ENCODE assay signal across 25 cellular contexts in genomic region chr2:185862657-185863398, GRCh38.
"Had no signal": no experiment of that assay in that cellular context is flagged by ENCODE, and none has a peak within 500 bp of the region (broad histone marks: within the 10 kb centered on the region; RNA-seq: fewer than 3 reads in every experiment).

No MANE protein-coding gene starts in this region.

- H3K4me3 Mint-ChIP-seq: activated B cell treated with CpG ODN at 0.5 μM for 24 hours; activated CD4-positive, alpha-beta memory T cell treated with anti-CD3 and anti-CD28 coated beads for 36 hours; activated naive CD4-positive, alpha-beta T cell treated with anti-CD3 and anti-CD28 coated beads for 36 hours; activated naive CD8-positive, alpha-beta T cell treated with anti-CD3 and anti-CD28 coated beads, Interleukin-2, amount 10 ng/mL, durations not matched to agents 7 days and 5 days; activated T-cell treated with anti-CD3 and anti-CD28 coated beads, Interleukin-2, amount 50 U/mL, for 72 hours; central memory CD8-positive, alpha-beta T cell; effector memory CD8-positive, alpha-beta T cell; naive B cell had no signal

- H3K9me3 ChIP-seq: esophagus muscularis mucosa, psoas muscle, right atrium auricular region, thyroid gland had no signal

- DNase-seq: activated B cell treated with CpG ODN at 0.5 μM for 24 hours; activated CD4-positive, alpha-beta memory T cell treated with anti-CD3 and anti-CD28 coated beads for 36 hours; activated CD4-positive, alpha-beta T cell treated with anti-CD3 and anti-CD28 coated beads for 4 hours; activated effector memory CD4-positive, alpha-beta T cell treated with Interleukin-2 at 50 U/mL for 16 hours; activated naive CD4-positive, alpha-beta T cell treated with anti-CD3 and anti-CD28 coated beads for 36 hours; activated naive CD8-positive, alpha-beta T cell treated with anti-CD3 and anti-CD28 coated beads, Interleukin-2, amount 10 ng/mL, durations not matched to agents 7 days and 5 days; activated T-cell treated with anti-CD3 and anti-CD28 coated beads, Interleukin-2, amount 50 U/mL, for 72 hours; amniotic stem cell; dorsolateral prefrontal cortex; effector memory CD8-positive, alpha-beta T cell; glutamatergic neuron; kidney glomerular epithelial cell; left lung; naive B cell; occipital lobe; psoas muscle; stimulated activated CD4-positive, alpha-beta T cell treated with anti-CD3 and anti-CD28 coated beads, Interleukin-4, amount 100 ng/mL, for 4 hours; stimulated activated naive CD8-positive, alpha-beta T cell treated with anti-CD3 and anti-CD28 coated beads, Interleukin-15, Interleukin-2, amounts not matched to agents 100 U/mL and 50 U/mL, for 24 hours; thyroid gland had no signal

- H3K4me1 ChIP-seq: breast epithelium, esophagus muscularis mucosa, left lung, psoas muscle, right atrium auricular region, thyroid gland had no signal

- H3K27me3 Mint-ChIP-seq: activated B cell treated with CpG ODN at 0.5 μM for 24 hours; activated CD4-positive, alpha-beta memory T cell treated with anti-CD3 and anti-CD28 coated beads for 36 hours; activated naive CD8-positive, alpha-beta T cell treated with anti-CD3 and anti-CD28 coated beads, Interleukin-2, amount 10 ng/mL, durations not matched to agents 7 days and 5 days; central memory CD8-positive, alpha-beta T cell; effector memory CD8-positive, alpha-beta T cell; naive B cell had no signal

- H3K79me2 ChIP-seq: hepatocyte had no signal

- H3K4me3 ChIP-seq: breast epithelium, dorsolateral prefrontal cortex, esophagus muscularis mucosa, hepatocyte, left lung, lung, psoas muscle, right atrium auricular region, thyroid gland had no signal

- H3K9me3 Mint-ChIP-seq: activated B cell treated with CpG ODN at 0.5 μM for 24 hours had no signal

- H3K4me2 ChIP-seq: hepatocyte had no signal

- H2AFZ ChIP-seq: hepatocyte had no signal

- H3K27me3 ChIP-seq: breast epithelium, dorsolateral prefrontal cortex, esophagus muscularis mucosa, hepatocyte, left lung, right atrium auricular region, thyroid gland had no signal

- H3K27ac ChIP-seq: breast epithelium, dorsolateral prefrontal cortex, esophagus muscularis mucosa, hepatocyte, left lung, psoas muscle, right atrium auricular region, thyroid gland had no signal

- H3K36me3 Mint-ChIP-seq: activated CD4-positive, alpha-beta memory T cell treated with anti-CD3 and anti-CD28 coated beads for 36 hours; activated naive CD8-positive, alpha-beta T cell treated with anti-CD3 and anti-CD28 coated beads, Interleukin-2, amount 10 ng/mL, durations not matched to agents 7 days and 5 days had no signal

- H3K36me3 ChIP-seq: breast epithelium, esophagus muscularis mucosa, left lung, right atrium auricular region, thyroid gland had no signal

- H3K4me1 Mint-ChIP-seq: activated B cell treated with CpG ODN at 0.5 μM for 24 hours; activated naive CD8-positive, alpha-beta T cell treated with anti-CD3 and anti-CD28 coated beads, Interleukin-2, amount 10 ng/mL, durations not matched to agents 7 days and 5 days; central memory CD8-positive, alpha-beta T cell; naive B cell had no signal

- H3K27ac Mint-ChIP-seq: activated B cell treated with CpG ODN at 0.5 μM for 24 hours; activated CD4-positive, alpha-beta memory T cell treated with anti-CD3 and anti-CD28 coated beads for 36 hours; activated naive CD4-positive, alpha-beta T cell treated with anti-CD3 and anti-CD28 coated beads for 36 hours; activated naive CD8-positive, alpha-beta T cell treated with anti-CD3 and anti-CD28 coated beads, Interleukin-2, amount 10 ng/mL, durations not matched to agents 7 days and 5 days; activated T-cell treated with anti-CD3 and anti-CD28 coated beads, Interleukin-2, amount 50 U/mL, for 72 hours; effector memory CD8-positive, alpha-beta T cell; naive B cell had no signal
